17 cellular contexts compared by ENCODE assay signal in genomic region chr1:212218065-212218464, GRCh38.
"Had no signal": no experiment of that assay in that cellular context is flagged by ENCODE, and none has a peak within 500 bp of the region (broad histone marks: within the 10 kb centered on the region; RNA-seq: fewer than 3 reads in every experiment).

No MANE protein-coding gene starts in this region.

- H3K9me3 ChIP-seq: right atrium auricular region had no signal

- H3K27me3 Mint-ChIP-seq: activated CD4-positive, alpha-beta T cell treated with anti-CD3 and anti-CD28 coated beads for 36 hours; activated naive CD4-positive, alpha-beta T cell treated with anti-CD3 and anti-CD28 coated beads, Interleukin-2, amount 50 U/mL, for 24 hours; stimulated activated memory B cell treated with anti-CD40 and anti-IgM and Interleukin-4, amounts not matched to agents 10 μg/mL and 1 μg/mL and 100 μg/mL, for 72 hours had no signal

- H3K36me3 Mint-ChIP-seq: activated naive CD4-positive, alpha-beta T cell treated with anti-CD3 and anti-CD28 coated beads, Interleukin-2, amount 50 U/mL, for 24 hours; stimulated activated memory B cell treated with anti-CD40 and anti-IgM and Interleukin-4, amounts not matched to agents 10 μg/mL and 1 μg/mL and 100 μg/mL, for 72 hours; T-cell; type B pancreatic cell had no signal

- H3K27me3 ChIP-seq: right atrium auricular region had no signal

- H3K27ac Mint-ChIP-seq: activated CD8-positive, alpha-beta T cell treated with anti-CD3 and anti-CD28 coated beads, Interleukin-2, amount 10 ng/mL, durations not matched to agents 7 days and 5 days; endodermal cell; stimulated activated memory B cell treated with anti-CD40 and anti-IgM and Interleukin-4, amounts not matched to agents 10 μg/mL and 1 μg/mL and 100 μg/mL, for 72 hours; T-cell; type B pancreatic cell had no signal

- H3K36me3 ChIP-seq: right atrium auricular region, WERI-Rb-1 had no signal

- H3K4me3 ChIP-seq: lung, right atrium auricular region, skin epidermis had no signal

- H3K9me3 Mint-ChIP-seq: activated naive CD4-positive, alpha-beta T cell treated with anti-CD3 and anti-CD28 coated beads, Interleukin-2, amount 50 U/mL, for 24 hours; stimulated activated memory B cell treated with anti-CD40 and anti-IgM and Interleukin-4, amounts not matched to agents 10 μg/mL and 1 μg/mL and 100 μg/mL, for 72 hours; T-cell; type B pancreatic cell had no signal

- H3K27ac ChIP-seq: right atrium auricular region, WERI-Rb-1 had no signal

- DNase-seq: activated CD8-positive, alpha-beta memory T cell treated with anti-CD3 and anti-CD28 coated beads, Interleukin-2, amount 50 U/mL, for 48 hours; activated CD8-positive, alpha-beta T cell treated with anti-CD3 and anti-CD28 coated beads, Interleukin-2, amount 10 ng/mL, durations not matched to agents 7 days and 5 days; endodermal cell; erythroblast; hypothalamus; naive thymus-derived CD4-positive, alpha-beta T cell; posterior cingulate gyrus; substantia nigra; T-cell had no signal

- ATAC-seq: activated CD8-positive, alpha-beta T cell treated with anti-CD3 and anti-CD28 coated beads, Interleukin-2, amount 10 ng/mL, durations not matched to agents 7 days and 5 days; naive thymus-derived CD4-positive, alpha-beta T cell; T-cell had no signal

- H3K4me3 Mint-ChIP-seq: activated CD4-positive, alpha-beta T cell treated with anti-CD3 and anti-CD28 coated beads for 36 hours; activated CD8-positive, alpha-beta T cell treated with anti-CD3 and anti-CD28 coated beads, Interleukin-2, amount 10 ng/mL, durations not matched to agents 7 days and 5 days; activated naive CD4-positive, alpha-beta T cell treated with anti-CD3 and anti-CD28 coated beads, Interleukin-2, amount 50 U/mL, for 24 hours; endodermal cell; stimulated activated memory B cell treated with anti-CD40 and anti-IgM and Interleukin-4, amounts not matched to agents 10 μg/mL and 1 μg/mL and 100 μg/mL, for 72 hours; T-cell; type B pancreatic cell had no signal
